27 cellular contexts compared by ENCODE assay signal in genomic region chr21:20661221-20661620, GRCh38.
"Had no signal": no experiment of that assay in that cellular context is flagged by ENCODE, and none has a peak within 500 bp of the region (broad histone marks: within the 10 kb centered on the region; RNA-seq: fewer than 3 reads in every experiment).

No MANE protein-coding gene starts in this region.

- ATAC-seq: activated CD8-positive, alpha-beta T cell treated with anti-CD3 and anti-CD28 coated beads, Interleukin-2, amount 10 ng/mL, durations not matched to agents 7 days and 5 days; activated naive CD4-positive, alpha-beta T cell treated with anti-CD3 and anti-CD28 coated beads, Interleukin-2, amount 50 U/mL, for 72 hours; body of pancreas; left lobe of liver; naive thymus-derived CD8-positive, alpha-beta T cell had no signal

- H3K36me3 ChIP-seq: esophagus squamous epithelium, right atrium auricular region, tibial nerve, vagina had no signal

- DNase-seq: activated B cell treated with CpG ODN at 0.5 μM for 24 hours; activated CD4-positive, alpha-beta T cell treated with anti-CD3 and anti-CD28 coated beads, Interleukin-2, amount 10 ng/mL, durations not matched to agents 24 days and 14 days; activated CD8-positive, alpha-beta memory T cell treated with anti-CD3 and anti-CD28 coated beads, Interleukin-2, amount 50 U/mL, for 4 hours; activated CD8-positive, alpha-beta T cell treated with anti-CD3 and anti-CD28 coated beads, Interleukin-2, amount 10 ng/mL, durations not matched to agents 7 days and 5 days; activated effector memory CD4-positive, alpha-beta T cell treated with anti-CD3 and anti-CD28 coated beads, Interleukin-2, amount 50 U/mL, for 16 hours; activated T-cell treated with anti-CD3 and anti-CD28 coated beads, Interleukin-2, amount 50 U/mL, for 48 hours; body of pancreas; caudate nucleus; effector CD4-positive, alpha-beta T cell; esophagus squamous epithelium; foreskin fibroblast; glutamatergic neuron; hypothalamus; islet precursor cell; naive thymus-derived CD8-positive, alpha-beta T cell; occipital lobe; stimulated activated CD4-positive, alpha-beta T cell treated with anti-CD3 and anti-CD28 coated beads, Interleukin-4, amount 100 ng/mL, for 24 hours; stimulated activated naive CD4-positive, alpha-beta T cell treated with Interleukin-2 at 50 U/mL for 16 hours; substantia nigra; T-helper 2 cell had no signal

- H3K27me3 ChIP-seq: body of pancreas, esophagus squamous epithelium, right atrium auricular region, tibial nerve, vagina had no signal

- H3K9me3 ChIP-seq: body of pancreas, tibial nerve, vagina had no signal

- H3K4me1 ChIP-seq: body of pancreas, esophagus squamous epithelium, right atrium auricular region, tibial nerve, vagina had no signal

- H3K4me3 ChIP-seq: body of pancreas, coronary artery, esophagus squamous epithelium, right atrium auricular region, skin epidermis, tibial nerve, vagina had no signal
